1 cellular context compared by ENCODE assay signal in the genomic region with DNA sequence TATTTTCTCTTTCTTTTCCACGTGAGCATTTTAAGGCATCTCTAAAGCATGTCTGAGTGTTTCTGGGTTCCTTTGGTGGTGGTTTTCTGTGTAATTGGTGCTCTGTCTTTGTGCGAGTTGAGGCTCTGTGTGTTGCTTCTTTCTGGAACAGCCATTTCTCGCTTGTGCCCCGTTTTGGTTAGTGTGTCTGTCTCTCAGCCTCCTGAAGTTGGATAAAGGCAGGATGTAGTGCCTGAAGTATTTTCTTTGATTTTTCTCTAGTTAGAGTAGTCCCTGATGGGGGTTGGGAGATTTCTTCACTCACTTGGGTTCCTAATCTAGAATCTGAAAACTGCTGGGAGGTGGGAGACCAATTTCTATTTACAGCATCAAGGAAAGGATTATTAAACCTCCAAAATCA.
TF ChIP-seq lines count a peak whose summit lies in the region.

No MANE protein-coding gene starts in this region.

TF ChIP-seq in HepG2, 621 proteins besides CTCF, POLR2A, EP300 and RAD21 (continued from another document):
- TF ChIP-seq, protein P1, sequence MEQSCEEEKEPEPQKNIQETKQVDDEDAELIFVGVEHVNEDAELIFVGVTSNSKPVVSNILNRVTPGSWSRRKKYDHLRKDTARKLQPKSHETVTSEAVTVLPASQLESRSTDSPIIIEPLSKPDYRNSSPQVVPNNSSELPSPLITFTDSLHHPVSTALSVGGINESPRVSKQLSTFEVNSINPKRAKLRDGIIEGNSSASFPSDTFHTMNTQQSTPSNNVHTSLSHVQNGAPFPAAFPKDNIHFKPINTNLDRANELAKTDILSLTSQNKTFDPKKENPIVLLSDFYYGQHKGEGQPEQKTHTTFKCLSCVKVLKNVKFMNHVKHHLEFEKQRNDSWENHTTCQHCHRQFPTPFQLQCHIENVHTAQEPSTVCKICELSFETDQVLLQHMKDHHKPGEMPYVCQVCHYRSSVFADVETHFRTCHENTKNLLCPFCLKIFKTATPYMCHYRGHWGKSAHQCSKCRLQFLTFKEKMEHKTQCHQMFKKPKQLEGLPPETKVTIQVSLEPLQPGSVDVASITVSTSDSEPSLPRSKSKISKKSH (CRISPR knock-in tag; IDR thresholded peaks at IDR 0.05; ENCODE audit: borderline replicate concordance): no peak
- TF ChIP-seq HOXA7 (CRISPR knock-in tag; IDR thresholded peaks at IDR 0.05) (no peak), ZNF274 (CRISPR knock-in tag; IDR thresholded peaks at IDR 0.05) (no peak), ELF4 (CRISPR knock-in tag; IDR thresholded peaks at IDR 0.05; ENCODE audit: borderline replicate concordance) (no peak), ZFAT (CRISPR knock-in tag; conservative IDR thresholded peaks at IDR 0.05) (no peak), FLYWCH1 (CRISPR knock-in tag; IDR thresholded peaks at IDR 0.05) (no peak)
- TF ChIP-seq, protein P2, sequence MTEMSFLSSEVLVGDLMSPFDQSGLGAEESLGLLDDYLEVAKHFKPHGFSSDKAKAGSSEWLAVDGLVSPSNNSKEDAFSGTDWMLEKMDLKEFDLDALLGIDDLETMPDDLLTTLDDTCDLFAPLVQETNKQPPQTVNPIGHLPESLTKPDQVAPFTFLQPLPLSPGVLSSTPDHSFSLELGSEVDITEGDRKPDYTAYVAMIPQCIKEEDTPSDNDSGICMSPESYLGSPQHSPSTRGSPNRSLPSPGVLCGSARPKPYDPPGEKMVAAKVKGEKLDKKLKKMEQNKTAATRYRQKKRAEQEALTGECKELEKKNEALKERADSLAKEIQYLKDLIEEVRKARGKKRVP (CRISPR knock-in tag; IDR thresholded peaks at IDR 0.05): no peak
- TF ChIP-seq, protein P3, sequence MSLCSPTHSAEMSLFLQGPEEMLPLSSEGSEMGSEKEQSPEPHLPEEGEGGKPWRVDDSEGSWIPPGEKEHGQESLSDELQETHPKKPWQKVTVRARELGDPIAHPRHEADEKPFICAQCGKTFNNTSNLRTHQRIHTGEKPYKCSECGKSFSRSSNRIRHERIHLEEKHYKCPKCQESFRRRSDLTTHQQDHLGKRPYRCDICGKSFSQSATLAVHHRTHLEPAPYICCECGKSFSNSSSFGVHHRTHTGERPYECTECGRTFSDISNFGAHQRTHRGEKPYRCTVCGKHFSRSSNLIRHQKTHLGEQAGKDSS (CRISPR knock-in tag; IDR thresholded peaks at IDR 0.05; ENCODE audit: borderline replicate concordance, low read depth): no peak
